24 cellular contexts compared by ENCODE assay signal in genomic region chr2:128803222-128803621, GRCh38.
"Had no signal": no experiment of that assay in that cellular context is flagged by ENCODE, and none has a peak within 500 bp of the region (broad histone marks: within the 10 kb centered on the region; RNA-seq: fewer than 3 reads in every experiment).

No MANE protein-coding gene starts in this region.

- H3K4me1 ChIP-seq: ascending aorta, body of pancreas, Peyer's patch had no signal

- H3K27ac ChIP-seq: ascending aorta, body of pancreas, Peyer's patch, RWPE1, SJCRH30, VCaP had no signal

- H3K9me3 Mint-ChIP-seq: activated CD4-positive, alpha-beta T cell treated with anti-CD3 and anti-CD28 coated beads, Interleukin-2, amount 10 ng/mL, durations not matched to agents 7 days and 5 days; activated naive CD4-positive, alpha-beta T cell treated with anti-CD3 and anti-CD28 coated beads, Interleukin-2, amount 50 U/mL, for 72 hours; activated T-cell treated with anti-CD3 and anti-CD28 coated beads, Interleukin-2, amount 50 U/mL, for 4 hours; activated T-helper 17 cell treated with anti-CD3 and anti-CD28 coated beads, Interleukin-2, amount 50 U/mL, for 72 hours had no signal

- H3K36me3 ChIP-seq: ascending aorta, MG63, Peyer's patch, SJCRH30 had no signal

- H3K36me3 Mint-ChIP-seq: activated naive CD4-positive, alpha-beta T cell treated with anti-CD3 and anti-CD28 coated beads, Interleukin-2, amount 50 U/mL, for 72 hours had no signal

- H3K27ac Mint-ChIP-seq: activated CD4-positive, alpha-beta memory T cell treated with anti-CD3 and anti-CD28 coated beads, Interleukin-2, amount 10 ng/mL, durations not matched to agents 7 days and 5 days; activated CD4-positive, alpha-beta T cell treated with anti-CD3 and anti-CD28 coated beads, Interleukin-2, amount 10 ng/mL, durations not matched to agents 7 days and 5 days; activated naive CD4-positive, alpha-beta T cell treated with anti-CD3 and anti-CD28 coated beads, Interleukin-2, amount 50 U/mL, for 72 hours; activated naive CD8-positive, alpha-beta T cell treated with anti-CD3 and anti-CD28 coated beads, Interleukin-2, amount 50 U/mL, for 24 hours; activated T-helper 17 cell treated with anti-CD3 and anti-CD28 coated beads, Interleukin-2, amount 50 U/mL, for 72 hours had no signal

- H3K9me3 ChIP-seq: ascending aorta, body of pancreas, Peyer's patch, SJCRH30, SK-N-SH had no signal

- H3K4me3 Mint-ChIP-seq: activated CD4-positive, alpha-beta memory T cell treated with anti-CD3 and anti-CD28 coated beads, Interleukin-2, amount 10 ng/mL, durations not matched to agents 7 days and 5 days; activated CD4-positive, alpha-beta T cell treated with anti-CD3 and anti-CD28 coated beads, Interleukin-2, amount 10 ng/mL, durations not matched to agents 7 days and 5 days; activated naive CD8-positive, alpha-beta T cell treated with anti-CD3 and anti-CD28 coated beads, Interleukin-2, amount 50 U/mL, for 24 hours; activated T-cell treated with anti-CD3 and anti-CD28 coated beads, Interleukin-2, amount 50 U/mL, for 4 hours; activated T-helper 17 cell treated with anti-CD3 and anti-CD28 coated beads, Interleukin-2, amount 50 U/mL, for 72 hours had no signal

- DNase-seq: activated CD4-positive, alpha-beta memory T cell treated with anti-CD3 and anti-CD28 coated beads, Interleukin-2, amount 10 ng/mL, durations not matched to agents 7 days and 5 days; activated CD4-positive, alpha-beta T cell treated with anti-CD3 and anti-CD28 coated beads, Interleukin-2, amount 10 ng/mL, durations not matched to agents 7 days and 5 days; activated CD4-positive, CD25-positive, alpha-beta regulatory T cell; activated naive CD4-positive, alpha-beta T cell; activated naive CD8-positive, alpha-beta T cell treated with anti-CD3 and anti-CD28 coated beads, Interleukin-2, amount 50 U/mL, for 24 hours; activated T-cell treated with anti-CD3 and anti-CD28 coated beads, Interleukin-2, amount 50 U/mL, for 4 hours; amniotic stem cell; body of pancreas; MG63; MV-4-11; NCI-H1092 treated with DMSO at 0.1 percent for 48 hours; NCI-H1417 treated with DMSO at 0.1 percent for 48 hours; NCI-H1694; NCI-H2081; Peyer's patch; Right ventricle myocardium superior; SJCRH30; SK-N-SH; T-helper 1 cell had no signal

- H3K27me3 Mint-ChIP-seq: activated naive CD8-positive, alpha-beta T cell treated with anti-CD3 and anti-CD28 coated beads, Interleukin-2, amount 50 U/mL, for 24 hours; activated T-helper 17 cell treated with anti-CD3 and anti-CD28 coated beads, Interleukin-2, amount 50 U/mL, for 72 hours had no signal

- H3K9ac ChIP-seq: SK-N-SH had no signal

- ATAC-seq: activated naive CD4-positive, alpha-beta T cell treated with anti-CD3 and anti-CD28 coated beads, Interleukin-2, amount 50 U/mL, for 72 hours; activated naive CD8-positive, alpha-beta T cell treated with anti-CD3 and anti-CD28 coated beads, Interleukin-2, amount 50 U/mL, for 24 hours; activated T-cell treated with anti-CD3 and anti-CD28 coated beads, Interleukin-2, amount 50 U/mL, for 4 hours; activated T-helper 17 cell treated with anti-CD3 and anti-CD28 coated beads, Interleukin-2, amount 50 U/mL, for 72 hours; body of pancreas had no signal

- H3K4me1 Mint-ChIP-seq: activated CD4-positive, alpha-beta memory T cell treated with anti-CD3 and anti-CD28 coated beads, Interleukin-2, amount 10 ng/mL, durations not matched to agents 7 days and 5 days; activated CD4-positive, alpha-beta T cell treated with anti-CD3 and anti-CD28 coated beads, Interleukin-2, amount 10 ng/mL, durations not matched to agents 7 days and 5 days; activated naive CD8-positive, alpha-beta T cell treated with anti-CD3 and anti-CD28 coated beads, Interleukin-2, amount 50 U/mL, for 24 hours; activated T-helper 17 cell treated with anti-CD3 and anti-CD28 coated beads, Interleukin-2, amount 50 U/mL, for 72 hours had no signal

- H3K4me3 ChIP-seq: ascending aorta, body of pancreas, MG63, Peyer's patch, SJCRH30 had no signal

- H3K27me3 ChIP-seq: ascending aorta, body of pancreas, MG63, Peyer's patch, SJCRH30 had no signal
